In the genomic region with DNA sequence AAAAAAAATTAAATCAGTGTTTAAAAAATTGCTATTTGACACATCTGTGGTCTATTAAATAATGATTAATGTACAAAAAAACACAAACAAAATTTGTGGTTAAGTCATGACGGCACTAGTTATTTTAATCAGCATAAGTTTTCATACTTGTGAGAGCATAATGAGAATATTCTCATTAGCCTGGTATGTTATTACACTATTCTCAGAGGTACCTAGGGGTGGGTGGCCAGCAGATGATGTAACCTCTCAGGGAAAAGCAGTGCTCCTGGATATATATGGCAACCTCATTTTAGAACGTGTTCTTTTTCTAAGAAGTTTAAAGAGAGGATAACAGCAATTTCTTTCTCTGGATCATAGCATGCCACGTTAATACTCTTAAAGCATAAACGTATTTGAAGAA, we compare ENCODE assay signal across 20 cellular contexts.
A peak's percentile ranks its signal among the peaks of the same experiment; 100 is the strongest.
DNase-seq lines count a peak whose midpoint lies in the region; ATAC-seq and FAIRE-seq lines count a peak whose summit lies in the region.
"Had no signal": no experiment of that assay in that cellular context is flagged by ENCODE, and none has a peak within 500 bp of the region (broad histone marks: within the 10 kb centered on the region; RNA-seq: fewer than 3 reads in every experiment).

No MANE protein-coding gene starts in this region.

- no peaks in the 10 kb centered on the region for H3K36me3 Mint-ChIP-seq in effector memory CD8-positive, alpha-beta T cell (ENCODE audit: insufficient read depth)
- H3K36me3 Mint-ChIP-seq: IgD-negative memory B cell had no signal

- H3K27me3 Mint-ChIP-seq in effector memory CD8-positive, alpha-beta T cell, result no peaks in the 10 kb centered on the region
- H3K27me3 Mint-ChIP-seq: IgD-negative memory B cell had no signal

- no peak overlapping the region for H3K4me3 Mint-ChIP-seq in effector memory CD8-positive, alpha-beta T cell
- H3K4me3 Mint-ChIP-seq: H9, IgD-negative memory B cell had no signal

- H3K9me3 Mint-ChIP-seq in effector memory CD8-positive, alpha-beta T cell, result no peaks in the 10 kb centered on the region
- H3K9me3 Mint-ChIP-seq: H9, IgD-negative memory B cell had no signal

- DNase-seq in AG08395 (ENCODE audit: low spot score), result peak; percentile 13
- DNase-seq in GM03348 (ENCODE audit: low spot score), result peak; percentile 18
- peak; percentile 30 for DNase-seq in putamen (ENCODE audit: low spot score)
- DNase-seq in effector memory CD8-positive, alpha-beta T cell, result no peak
- DNase-seq in NCI-H2107 treated with DMSO at 0.1 percent for 48 hours (lab: John Stamatoyannopoulos, UW; ENCODE audit: unreplicated experiment), result no peak
- DNase-seq: H9, Karpas-422, NCI-H1048, NCI-H1436, NCI-H1930, NCI-H345, NCI-H524 treated with DMSO at 0.1 percent for 48 hours, RPMI8226, SIG-M5 had no signal

- peak; percentile 23 for FAIRE-seq in endometrium (lab: Jason Lieb, UNC)
- FAIRE-seq: A204.1, D721Med, HTR-8/SVneo had no signal

- no peak overlapping the region for H3K27ac Mint-ChIP-seq in effector memory CD8-positive, alpha-beta T cell
- H3K27ac Mint-ChIP-seq: H9, IgD-negative memory B cell had no signal

- no peaks in the 10 kb centered on the region for H3K4me1 Mint-ChIP-seq in effector memory CD8-positive, alpha-beta T cell (ENCODE audit: low read depth in 2 of 2)
- H3K4me1 Mint-ChIP-seq: IgD-negative memory B cell had no signal

- no peak for ATAC-seq in effector memory CD8-positive, alpha-beta T cell (replicated peaks)
- no peak for ATAC-seq in HG02610 (IDR thresholded peaks at IDR 0.05; ENCODE audit: unreplicated experiment)

Comparison
In these comparisons a context has a peak if more than half of its experiments do, and no peak if none do; other contexts are left out.
1. DNase-seq: peak in AG08395 (single experiment), GM03348 (single experiment) and putamen (single experiment); none in effector memory CD8-positive, alpha-beta T cell (0 of 3) and NCI-H2107 treated with DMSO at 0.1 percent for 48 hours (single experiment).